Comparison of ENCODE assay signal across 1 cellular context in the genomic region with DNA sequence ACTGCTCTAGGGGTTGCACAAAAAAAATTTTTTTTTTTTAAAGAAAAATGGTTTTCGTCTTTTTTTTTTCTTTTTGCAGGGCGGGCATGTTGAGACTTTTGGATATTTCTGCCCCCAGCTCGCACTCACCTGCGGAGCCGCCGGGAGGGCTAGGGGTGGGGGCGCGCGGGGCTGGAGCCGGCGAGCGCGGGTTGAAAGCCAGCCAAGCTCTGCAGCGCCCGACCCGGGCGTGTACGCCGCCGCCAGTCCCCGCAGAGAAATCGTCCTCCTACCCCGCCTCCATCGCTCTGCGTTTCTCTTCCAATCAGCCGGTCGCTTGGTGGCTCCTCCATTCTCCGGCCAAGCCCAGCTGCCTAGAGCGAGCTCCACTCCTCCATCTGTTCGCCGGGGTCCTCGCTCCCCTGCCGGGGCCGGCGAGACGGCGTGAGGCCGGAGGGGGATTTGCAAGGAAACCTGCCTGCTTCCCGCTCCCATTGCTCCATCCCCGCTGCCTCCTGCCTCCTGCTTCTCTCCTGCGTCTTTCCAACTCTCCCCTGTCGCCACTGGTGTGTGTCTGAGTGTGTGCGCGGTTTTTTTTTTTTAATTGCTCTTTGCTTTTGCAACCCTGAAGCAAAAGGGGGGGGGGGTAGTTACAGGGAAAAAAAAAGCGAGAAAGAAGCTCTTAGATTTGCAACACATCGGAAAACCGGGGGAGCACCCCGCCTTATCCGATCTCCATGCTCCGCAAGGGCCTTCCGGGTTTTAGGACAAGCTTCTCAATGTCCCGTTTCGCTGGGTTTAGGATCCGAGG.
TF ChIP-seq lines count a peak whose summit lies in the region.

No MANE protein-coding gene starts in this region.

TF ChIP-seq in GM12878, 131 proteins besides CTCF, POLR2A, EP300 and RAD21 (continued from another document and continues in another):
- TF ChIP-seq, protein P1, sequence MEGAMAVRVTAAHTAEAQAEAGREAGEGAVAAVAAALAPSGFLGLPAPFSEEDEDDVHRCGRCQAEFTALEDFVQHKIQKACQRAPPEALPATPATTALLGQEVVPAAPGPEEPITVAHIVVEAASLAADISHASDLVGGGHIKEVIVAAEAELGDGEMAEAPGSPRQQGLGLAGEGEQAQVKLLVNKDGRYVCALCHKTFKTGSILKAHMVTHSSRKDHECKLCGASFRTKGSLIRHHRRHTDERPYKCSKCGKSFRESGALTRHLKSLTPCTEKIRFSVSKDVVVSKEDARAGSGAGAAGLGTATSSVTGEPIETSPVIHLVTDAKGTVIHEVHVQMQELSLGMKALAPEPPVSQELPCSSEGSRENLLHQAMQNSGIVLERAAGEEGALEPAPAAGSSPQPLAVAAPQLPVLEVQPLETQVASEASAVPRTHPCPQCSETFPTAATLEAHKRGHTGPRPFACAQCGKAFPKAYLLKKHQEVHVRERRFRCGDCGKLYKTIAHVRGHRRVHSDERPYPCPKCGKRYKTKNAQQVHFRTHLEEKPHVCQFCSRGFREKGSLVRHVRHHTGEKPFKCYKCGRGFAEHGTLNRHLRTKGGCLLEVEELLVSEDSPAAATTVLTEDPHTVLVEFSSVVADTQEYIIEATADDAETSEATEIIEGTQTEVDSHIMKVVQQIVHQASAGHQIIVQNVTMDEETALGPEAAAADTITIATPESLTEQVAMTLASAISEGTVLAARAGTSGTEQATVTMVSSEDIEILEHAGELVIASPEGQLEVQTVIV (IDR thresholded peaks at IDR 0.05; ENCODE audit: borderline replicate concordance, partially characterized antibody) = no peak
- TF ChIP-seq, protein P2, sequence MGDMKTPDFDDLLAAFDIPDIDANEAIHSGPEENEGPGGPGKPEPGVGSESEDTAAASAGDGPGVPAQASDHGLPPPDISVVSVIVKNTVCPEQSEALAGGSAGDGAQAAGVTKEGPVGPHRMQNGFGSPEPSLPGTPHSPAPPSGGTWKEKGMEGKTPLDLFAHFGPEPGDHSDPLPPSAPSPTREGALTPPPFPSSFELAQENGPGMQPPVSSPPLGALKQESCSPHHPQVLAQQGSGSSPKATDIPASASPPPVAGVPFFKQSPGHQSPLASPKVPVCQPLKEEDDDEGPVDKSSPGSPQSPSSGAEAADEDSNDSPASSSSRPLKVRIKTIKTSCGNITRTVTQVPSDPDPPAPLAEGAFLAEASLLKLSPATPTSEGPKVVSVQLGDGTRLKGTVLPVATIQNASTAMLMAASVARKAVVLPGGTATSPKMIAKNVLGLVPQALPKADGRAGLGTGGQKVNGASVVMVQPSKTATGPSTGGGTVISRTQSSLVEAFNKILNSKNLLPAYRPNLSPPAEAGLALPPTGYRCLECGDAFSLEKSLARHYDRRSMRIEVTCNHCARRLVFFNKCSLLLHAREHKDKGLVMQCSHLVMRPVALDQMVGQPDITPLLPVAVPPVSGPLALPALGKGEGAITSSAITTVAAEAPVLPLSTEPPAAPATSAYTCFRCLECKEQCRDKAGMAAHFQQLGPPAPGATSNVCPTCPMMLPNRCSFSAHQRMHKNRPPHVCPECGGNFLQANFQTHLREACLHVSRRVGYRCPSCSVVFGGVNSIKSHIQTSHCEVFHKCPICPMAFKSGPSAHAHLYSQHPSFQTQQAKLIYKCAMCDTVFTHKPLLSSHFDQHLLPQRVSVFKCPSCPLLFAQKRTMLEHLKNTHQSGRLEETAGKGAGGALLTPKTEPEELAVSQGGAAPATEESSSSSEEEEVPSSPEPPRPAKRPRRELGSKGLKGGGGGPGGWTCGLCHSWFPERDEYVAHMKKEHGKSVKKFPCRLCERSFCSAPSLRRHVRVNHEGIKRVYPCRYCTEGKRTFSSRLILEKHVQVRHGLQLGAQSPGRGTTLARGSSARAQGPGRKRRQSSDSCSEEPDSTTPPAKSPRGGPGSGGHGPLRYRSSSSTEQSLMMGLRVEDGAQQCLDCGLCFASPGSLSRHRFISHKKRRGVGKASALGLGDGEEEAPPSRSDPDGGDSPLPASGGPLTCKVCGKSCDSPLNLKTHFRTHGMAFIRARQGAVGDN (IDR thresholded peaks at IDR 0.05) = no peak
- no peak for TF ChIP-seq ZNF622 (IDR thresholded peaks at IDR 0.05)
- TF ChIP-seq STAT1 (conservative IDR thresholded peaks at IDR 0.05) = no peak
- TF ChIP-seq HCFC1 (IDR thresholded peaks at IDR 0.05; ENCODE audit: low read length) = no peak
- TF ChIP-seq, protein P3, sequence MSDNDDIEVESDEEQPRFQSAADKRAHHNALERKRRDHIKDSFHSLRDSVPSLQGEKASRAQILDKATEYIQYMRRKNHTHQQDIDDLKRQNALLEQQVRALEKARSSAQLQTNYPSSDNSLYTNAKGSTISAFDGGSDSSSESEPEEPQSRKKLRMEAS (IDR thresholded peaks at IDR 0.05; ENCODE audit: low read depth, low read length) = no peak
- TF ChIP-seq, protein P4, sequence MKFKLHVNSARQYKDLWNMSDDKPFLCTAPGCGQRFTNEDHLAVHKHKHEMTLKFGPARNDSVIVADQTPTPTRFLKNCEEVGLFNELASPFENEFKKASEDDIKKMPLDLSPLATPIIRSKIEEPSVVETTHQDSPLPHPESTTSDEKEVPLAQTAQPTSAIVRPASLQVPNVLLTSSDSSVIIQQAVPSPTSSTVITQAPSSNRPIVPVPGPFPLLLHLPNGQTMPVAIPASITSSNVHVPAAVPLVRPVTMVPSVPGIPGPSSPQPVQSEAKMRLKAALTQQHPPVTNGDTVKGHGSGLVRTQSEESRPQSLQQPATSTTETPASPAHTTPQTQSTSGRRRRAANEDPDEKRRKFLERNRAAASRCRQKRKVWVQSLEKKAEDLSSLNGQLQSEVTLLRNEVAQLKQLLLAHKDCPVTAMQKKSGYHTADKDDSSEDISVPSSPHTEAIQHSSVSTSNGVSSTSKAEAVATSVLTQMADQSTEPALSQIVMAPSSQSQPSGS (IDR thresholded peaks at IDR 0.05; ENCODE audit: low read length) = no peak
- 0 out of 2 replicates have a peak, but pooled peaks have one; percentile 12 for TF ChIP-seq EED (IDR thresholded peaks at IDR 0.05; ENCODE audit: low read depth)
- TF ChIP-seq, protein P5, sequence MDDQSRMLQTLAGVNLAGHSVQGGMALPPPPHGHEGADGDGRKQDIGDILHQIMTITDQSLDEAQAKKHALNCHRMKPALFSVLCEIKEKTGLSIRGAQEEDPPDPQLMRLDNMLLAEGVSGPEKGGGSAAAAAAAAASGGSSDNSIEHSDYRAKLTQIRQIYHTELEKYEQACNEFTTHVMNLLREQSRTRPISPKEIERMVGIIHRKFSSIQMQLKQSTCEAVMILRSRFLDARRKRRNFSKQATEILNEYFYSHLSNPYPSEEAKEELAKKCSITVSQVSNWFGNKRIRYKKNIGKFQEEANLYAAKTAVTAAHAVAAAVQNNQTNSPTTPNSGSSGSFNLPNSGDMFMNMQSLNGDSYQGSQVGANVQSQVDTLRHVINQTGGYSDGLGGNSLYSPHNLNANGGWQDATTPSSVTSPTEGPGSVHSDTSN (IDR thresholded peaks at IDR 0.05; ENCODE audit: insufficient replicate concordance, low read depth, low read length) = no peak
- TF ChIP-seq FOXM1 (IDR thresholded peaks at IDR 0.05; ENCODE audit: low read depth, low read length) = no peak
- TF ChIP-seq SMARCA5 (IDR thresholded peaks at IDR 0.05) = no peak
- no peak for TF ChIP-seq RBBP5 (conservative IDR thresholded peaks at IDR 0.05)
- TF ChIP-seq, protein P6, sequence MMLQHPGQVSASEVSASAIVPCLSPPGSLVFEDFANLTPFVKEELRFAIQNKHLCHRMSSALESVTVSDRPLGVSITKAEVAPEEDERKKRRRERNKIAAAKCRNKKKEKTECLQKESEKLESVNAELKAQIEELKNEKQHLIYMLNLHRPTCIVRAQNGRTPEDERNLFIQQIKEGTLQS (IDR thresholded peaks at IDR 0.05; ENCODE audit: borderline replicate concordance, extremely low read depth, low read depth, low read length) = no peak
- no peak for TF ChIP-seq FOXK2 (IDR thresholded peaks at IDR 0.05)
- TF ChIP-seq SREBF1 (IDR thresholded peaks at IDR 0.05; ENCODE audit: low read length) = no peak
- no peak for TF ChIP-seq SMAD5 (IDR thresholded peaks at IDR 0.05; ENCODE audit: low read depth)
- TF ChIP-seq BRCA1 (IDR thresholded peaks at IDR 0.05; ENCODE audit: low read depth, low read length) = no peak
- no peak for TF ChIP-seq DPF2 (IDR thresholded peaks at IDR 0.05)
- peak; percentile 54; the same call in 1 of the 2 replicates for TF ChIP-seq TAF1 (IDR thresholded peaks at IDR 0.05; ENCODE audit: borderline replicate concordance, low read depth, low read length)
- TF ChIP-seq TARDBP (IDR thresholded peaks at IDR 0.05; ENCODE audit: borderline replicate concordance) = no peak
- TF ChIP-seq TCF7 (IDR thresholded peaks at IDR 0.05; ENCODE audit: borderline replicate concordance) = no peak
- TF ChIP-seq, protein P7, sequence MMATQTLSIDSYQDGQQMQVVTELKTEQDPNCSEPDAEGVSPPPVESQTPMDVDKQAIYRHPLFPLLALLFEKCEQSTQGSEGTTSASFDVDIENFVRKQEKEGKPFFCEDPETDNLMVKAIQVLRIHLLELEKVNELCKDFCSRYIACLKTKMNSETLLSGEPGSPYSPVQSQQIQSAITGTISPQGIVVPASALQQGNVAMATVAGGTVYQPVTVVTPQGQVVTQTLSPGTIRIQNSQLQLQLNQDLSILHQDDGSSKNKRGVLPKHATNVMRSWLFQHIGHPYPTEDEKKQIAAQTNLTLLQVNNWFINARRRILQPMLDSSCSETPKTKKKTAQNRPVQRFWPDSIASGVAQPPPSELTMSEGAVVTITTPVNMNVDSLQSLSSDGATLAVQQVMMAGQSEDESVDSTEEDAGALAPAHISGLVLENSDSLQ (IDR thresholded peaks at IDR 0.05) = no peak
- no peak for TF ChIP-seq SUZ12 (IDR thresholded peaks at IDR 0.05; ENCODE audit: unreplicated experiment)
- 0 out of 2 replicates have a peak, but pooled peaks have one; percentile 31 for TF ChIP-seq PML (IDR thresholded peaks at IDR 0.05; ENCODE audit: low read length)
- TF ChIP-seq, protein P8, sequence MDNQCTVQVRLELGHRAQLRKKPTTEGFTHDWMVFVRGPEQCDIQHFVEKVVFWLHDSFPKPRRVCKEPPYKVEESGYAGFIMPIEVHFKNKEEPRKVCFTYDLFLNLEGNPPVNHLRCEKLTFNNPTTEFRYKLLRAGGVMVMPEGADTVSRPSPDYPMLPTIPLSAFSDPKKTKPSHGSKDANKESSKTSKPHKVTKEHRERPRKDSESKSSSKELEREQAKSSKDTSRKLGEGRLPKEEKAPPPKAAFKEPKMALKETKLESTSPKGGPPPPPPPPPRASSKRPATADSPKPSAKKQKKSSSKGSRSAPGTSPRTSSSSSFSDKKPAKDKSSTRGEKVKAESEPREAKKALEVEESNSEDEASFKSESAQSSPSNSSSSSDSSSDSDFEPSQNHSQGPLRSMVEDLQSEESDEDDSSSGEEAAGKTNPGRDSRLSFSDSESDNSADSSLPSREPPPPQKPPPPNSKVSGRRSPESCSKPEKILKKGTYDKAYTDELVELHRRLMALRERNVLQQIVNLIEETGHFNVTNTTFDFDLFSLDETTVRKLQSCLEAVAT (IDR thresholded peaks at IDR 0.05) = 0 out of 2 replicates have a peak, but pooled peaks have one; percentile 9
- no peak for TF ChIP-seq HDAC2 (IDR thresholded peaks at IDR 0.05)
- TF ChIP-seq CBX5 (IDR thresholded peaks at IDR 0.05; ENCODE audit: low read depth) = no peak
- TF ChIP-seq, protein P9, sequence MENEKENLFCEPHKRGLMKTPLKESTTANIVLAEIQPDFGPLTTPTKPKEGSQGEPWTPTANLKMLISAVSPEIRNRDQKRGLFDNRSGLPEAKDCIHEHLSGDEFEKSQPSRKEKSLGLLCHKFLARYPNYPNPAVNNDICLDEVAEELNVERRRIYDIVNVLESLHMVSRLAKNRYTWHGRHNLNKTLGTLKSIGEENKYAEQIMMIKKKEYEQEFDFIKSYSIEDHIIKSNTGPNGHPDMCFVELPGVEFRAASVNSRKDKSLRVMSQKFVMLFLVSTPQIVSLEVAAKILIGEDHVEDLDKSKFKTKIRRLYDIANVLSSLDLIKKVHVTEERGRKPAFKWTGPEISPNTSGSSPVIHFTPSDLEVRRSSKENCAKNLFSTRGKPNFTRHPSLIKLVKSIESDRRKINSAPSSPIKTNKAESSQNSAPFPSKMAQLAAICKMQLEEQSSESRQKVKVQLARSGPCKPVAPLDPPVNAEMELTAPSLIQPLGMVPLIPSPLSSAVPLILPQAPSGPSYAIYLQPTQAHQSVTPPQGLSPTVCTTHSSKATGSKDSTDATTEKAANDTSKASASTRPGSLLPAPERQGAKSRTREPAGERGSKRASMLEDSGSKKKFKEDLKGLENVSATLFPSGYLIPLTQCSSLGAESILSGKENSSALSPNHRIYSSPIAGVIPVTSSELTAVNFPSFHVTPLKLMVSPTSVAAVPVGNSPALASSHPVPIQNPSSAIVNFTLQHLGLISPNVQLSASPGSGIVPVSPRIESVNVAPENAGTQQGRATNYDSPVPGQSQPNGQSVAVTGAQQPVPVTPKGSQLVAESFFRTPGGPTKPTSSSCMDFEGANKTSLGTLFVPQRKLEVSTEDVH (IDR thresholded peaks at IDR 0.05; ENCODE audit: low read depth, partially characterized antibody) = no peak
- TF ChIP-seq, protein P10, sequence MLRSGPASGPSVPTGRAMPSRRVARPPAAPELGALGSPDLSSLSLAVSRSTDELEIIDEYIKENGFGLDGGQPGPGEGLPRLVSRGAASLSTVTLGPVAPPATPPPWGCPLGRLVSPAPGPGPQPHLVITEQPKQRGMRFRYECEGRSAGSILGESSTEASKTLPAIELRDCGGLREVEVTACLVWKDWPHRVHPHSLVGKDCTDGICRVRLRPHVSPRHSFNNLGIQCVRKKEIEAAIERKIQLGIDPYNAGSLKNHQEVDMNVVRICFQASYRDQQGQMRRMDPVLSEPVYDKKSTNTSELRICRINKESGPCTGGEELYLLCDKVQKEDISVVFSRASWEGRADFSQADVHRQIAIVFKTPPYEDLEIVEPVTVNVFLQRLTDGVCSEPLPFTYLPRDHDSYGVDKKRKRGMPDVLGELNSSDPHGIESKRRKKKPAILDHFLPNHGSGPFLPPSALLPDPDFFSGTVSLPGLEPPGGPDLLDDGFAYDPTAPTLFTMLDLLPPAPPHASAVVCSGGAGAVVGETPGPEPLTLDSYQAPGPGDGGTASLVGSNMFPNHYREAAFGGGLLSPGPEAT (IDR thresholded peaks at IDR 0.05; ENCODE audit: low read depth) = 0 out of 2 replicates have a peak, but pooled peaks have one; percentile 9
- TF ChIP-seq, protein P11, sequence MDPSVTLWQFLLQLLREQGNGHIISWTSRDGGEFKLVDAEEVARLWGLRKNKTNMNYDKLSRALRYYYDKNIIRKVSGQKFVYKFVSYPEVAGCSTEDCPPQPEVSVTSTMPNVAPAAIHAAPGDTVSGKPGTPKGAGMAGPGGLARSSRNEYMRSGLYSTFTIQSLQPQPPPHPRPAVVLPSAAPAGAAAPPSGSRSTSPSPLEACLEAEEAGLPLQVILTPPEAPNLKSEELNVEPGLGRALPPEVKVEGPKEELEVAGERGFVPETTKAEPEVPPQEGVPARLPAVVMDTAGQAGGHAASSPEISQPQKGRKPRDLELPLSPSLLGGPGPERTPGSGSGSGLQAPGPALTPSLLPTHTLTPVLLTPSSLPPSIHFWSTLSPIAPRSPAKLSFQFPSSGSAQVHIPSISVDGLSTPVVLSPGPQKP (IDR thresholded peaks at IDR 0.05; ENCODE audit: low read depth, low read length) = no peak
- TF ChIP-seq MXI1 (IDR thresholded peaks at IDR 0.05; ENCODE audit: low read depth, low read length) = peak; percentile 9; the same call in 1 of the 2 replicates
- TF ChIP-seq ZNF384 (IDR thresholded peaks at IDR 0.05; ENCODE audit: borderline replicate concordance, low read depth, low read length) = peak; percentile 57; the same call in 1 of the 2 replicates
- no peak for TF ChIP-seq MEF2B (IDR thresholded peaks at IDR 0.05; ENCODE audit: partially characterized antibody, poor library complexity, severe bottlenecking)
- no peak for TF ChIP-seq NR2F1 (conservative IDR thresholded peaks at IDR 0.05)
- TF ChIP-seq RELA (IDR thresholded peaks at IDR 0.05; ENCODE audit: borderline replicate concordance, partially characterized antibody) = no peak
- no peak for TF ChIP-seq ETV6 (conservative IDR thresholded peaks at IDR 0.05 in 1 of 2, IDR thresholded peaks at IDR 0.05 in 1 of 2; ENCODE audit: borderline replicate concordance in 1 of 2, low read depth in 1 of 2)
- no peak for TF ChIP-seq PAX5 (IDR thresholded peaks at IDR 0.05; ENCODE audit: borderline replicate concordance, low read depth, low read length)
